ENCODE assay signal across 2 cellular contexts in the genomic region with DNA sequence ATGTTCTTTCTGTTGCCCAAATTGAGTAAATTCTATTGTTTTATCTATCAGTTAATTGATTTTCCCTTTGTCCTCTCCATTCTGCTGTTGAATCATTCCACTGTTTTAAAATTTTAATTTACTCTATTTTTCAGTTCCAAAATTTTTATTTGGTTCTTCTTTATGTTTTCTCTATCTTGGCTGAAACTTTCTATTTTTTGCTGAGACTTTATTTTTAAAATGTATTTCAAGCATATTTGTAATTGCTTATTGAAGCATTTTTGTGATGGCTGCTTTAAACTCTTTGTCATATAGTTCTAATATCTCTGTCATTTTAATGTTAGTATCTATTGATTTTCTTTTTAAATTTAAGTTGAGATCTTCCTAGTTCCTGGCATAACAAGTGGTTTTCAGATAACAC.
TF ChIP-seq lines count a peak whose summit lies in the region.

No MANE protein-coding gene starts in this region.

TF ChIP-seq in HepG2, 621 proteins besides CTCF, POLR2A, EP300 and RAD21:
- no peak for TF ChIP-seq NR2F6 (IDR thresholded peaks at IDR 0.05)
- no peak for TF ChIP-seq NR2F6 (CRISPR knock-in tag; IDR thresholded peaks at IDR 0.05)
- TF ChIP-seq POLR2G (IDR thresholded peaks at IDR 0.05; ENCODE audit: low read depth, low read length) = no peak
- no peak for TF ChIP-seq ZNF180 (CRISPR knock-in tag; IDR thresholded peaks at IDR 0.05; ENCODE audit: borderline replicate concordance, low read depth)
- TF ChIP-seq MYPOP (CRISPR knock-in tag; IDR thresholded peaks at IDR 0.05) = no peak
- no peak for TF ChIP-seq CBX2 (IDR thresholded peaks at IDR 0.05; ENCODE audit: low read depth, low read length)
- TF ChIP-seq CBX2 (CRISPR knock-in tag; IDR thresholded peaks at IDR 0.05; ENCODE audit: low read depth) = no peak
- TF ChIP-seq, protein P1, sequence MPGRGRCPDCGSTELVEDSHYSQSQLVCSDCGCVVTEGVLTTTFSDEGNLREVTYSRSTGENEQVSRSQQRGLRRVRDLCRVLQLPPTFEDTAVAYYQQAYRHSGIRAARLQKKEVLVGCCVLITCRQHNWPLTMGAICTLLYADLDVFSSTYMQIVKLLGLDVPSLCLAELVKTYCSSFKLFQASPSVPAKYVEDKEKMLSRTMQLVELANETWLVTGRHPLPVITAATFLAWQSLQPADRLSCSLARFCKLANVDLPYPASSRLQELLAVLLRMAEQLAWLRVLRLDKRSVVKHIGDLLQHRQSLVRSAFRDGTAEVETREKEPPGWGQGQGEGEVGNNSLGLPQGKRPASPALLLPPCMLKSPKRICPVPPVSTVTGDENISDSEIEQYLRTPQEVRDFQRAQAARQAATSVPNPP (CRISPR knock-in tag; IDR thresholded peaks at IDR 0.05) = no peak
- TF ChIP-seq, protein P2, sequence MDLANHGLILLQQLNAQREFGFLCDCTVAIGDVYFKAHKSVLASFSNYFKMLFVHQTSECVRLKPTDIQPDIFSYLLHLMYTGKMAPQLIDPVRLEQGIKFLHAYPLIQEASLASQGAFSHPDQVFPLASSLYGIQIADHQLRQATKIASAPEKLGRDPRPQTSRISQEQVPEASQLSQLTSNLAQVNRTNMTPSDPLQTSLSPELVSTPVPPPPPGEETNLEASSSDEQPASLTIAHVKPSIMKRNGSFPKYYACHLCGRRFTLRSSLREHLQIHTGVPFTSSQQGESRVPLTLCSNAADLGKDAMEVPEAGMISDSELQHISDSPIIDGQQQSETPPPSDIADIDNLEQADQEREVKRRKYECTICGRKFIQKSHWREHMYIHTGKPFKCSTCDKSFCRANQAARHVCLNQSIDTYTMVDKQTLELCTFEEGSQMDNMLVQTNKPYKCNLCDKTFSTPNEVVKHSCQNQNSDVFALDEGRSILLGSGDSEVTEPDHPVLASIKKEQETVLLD (CRISPR knock-in tag; IDR thresholded peaks at IDR 0.05; ENCODE audit: low read depth) = no peak
- TF ChIP-seq MAFF (IDR thresholded peaks at IDR 0.05; ENCODE audit: low read depth, low read length) = 0 out of 2 replicates have a peak, but pooled peaks have one; percentile 25
- no peak for TF ChIP-seq SRY (CRISPR knock-in tag; IDR thresholded peaks at IDR 0.05)
- no peak for TF ChIP-seq SALL2 (CRISPR knock-in tag; IDR thresholded peaks at IDR 0.05)
- no peak for TF ChIP-seq HOXA3 (CRISPR knock-in tag; IDR thresholded peaks at IDR 0.05)
- no peak for TF ChIP-seq ZNF251 (CRISPR knock-in tag; IDR thresholded peaks at IDR 0.05)
- TF ChIP-seq FUBP1 (CRISPR knock-in tag; IDR thresholded peaks at IDR 0.05; ENCODE audit: borderline replicate concordance) = no peak
- TF ChIP-seq ATRX (CRISPR knock-in tag; IDR thresholded peaks at IDR 0.05; ENCODE audit: borderline replicate concordance) = no peak
- no peak for TF ChIP-seq ZNF317 (CRISPR knock-in tag; IDR thresholded peaks at IDR 0.05)
- peak; percentile 31 to 47; a peak in 3 of 4 replicates for TF ChIP-seq MAFK (conservative IDR thresholded peaks at IDR 0.05 in 1 of 2, IDR thresholded peaks at IDR 0.05 in 1 of 2; ENCODE audit: low read length in 2 of 2)

TF ChIP-seq in K562, 482 proteins besides CTCF, POLR2A, EP300 and RAD21:
- TF ChIP-seq ARID2 (IDR thresholded peaks at IDR 0.05) = no peak
- peak; percentile 83 for TF ChIP-seq ZNF316 (IDR thresholded peaks at IDR 0.05)
- TF ChIP-seq CBFB (CRISPR knock-in tag; IDR thresholded peaks at IDR 0.05) = no peak
- TF ChIP-seq BHLHE40 (IDR thresholded peaks at IDR 0.05; ENCODE audit: low read length) = no peak
- 0 out of 2 replicates have a peak, but pooled peaks have one; percentile 24 for TF ChIP-seq MAFG (tag; conservative IDR thresholded peaks at IDR 0.05)
- TF ChIP-seq C11orf30 (IDR thresholded peaks at IDR 0.05; ENCODE audit: low read depth) = peak; percentile 61; the same call in 1 of the 2 replicates
- TF ChIP-seq HNRNPUL1 (IDR thresholded peaks at IDR 0.05; ENCODE audit: low read length) = no peak
